26 cellular contexts compared by ENCODE assay signal in the genomic region with DNA sequence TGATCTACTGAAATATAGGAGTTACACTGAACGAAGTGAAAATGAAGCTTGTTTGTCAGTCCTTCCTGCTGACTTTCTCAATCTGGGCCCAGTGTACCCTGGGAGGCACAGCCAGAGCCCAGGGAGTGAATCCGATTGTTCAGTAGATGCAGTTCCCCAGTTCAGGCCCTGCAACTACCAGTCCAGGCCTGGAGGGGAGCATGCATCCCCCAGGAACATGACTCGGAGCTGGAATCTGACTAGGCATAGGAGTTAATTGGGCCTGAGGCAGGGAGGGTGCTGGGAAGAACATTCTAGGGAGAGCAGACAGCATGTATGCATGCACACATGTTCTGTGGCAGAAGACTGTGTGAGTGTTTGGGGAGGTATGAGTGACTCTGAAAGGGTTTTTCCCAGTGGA. TPM values are rescaled to one million over a fixed set of nuclear protein-coding genes. Genes with fewer than 3 reads are reported as not detected.
A peak's percentile ranks its signal among the peaks of the same experiment; 100 is the strongest.
DNase-seq lines count a peak whose midpoint lies in the region; ATAC-seq and TF ChIP-seq lines count a peak whose summit lies in the region.
"Had no signal": no experiment of that assay in that cellular context is flagged by ENCODE, and none has a peak within 500 bp of the region (broad histone marks: within the 10 kb centered on the region; RNA-seq: fewer than 3 reads in every experiment).

No MANE protein-coding gene starts in this region.

- TF ChIP-seq POLR2A in spleen (IDR thresholded peaks at IDR 0.05): no peak

- peaks cover 0 to 9% (median 0%) of the 10 kb centered on the region in 8 donors for H3K9me3 ChIP-seq in spleen
- H3K9me3 ChIP-seq: A549, HAP-1, SJSA1 had no signal

- no peaks in the 10 kb centered on the region for H3K4me1 Mint-ChIP-seq in natural killer cell

- DNase-seq in coronary artery (ENCODE audit: low spot score): peak; percentile 41
- peak; percentile 39 for DNase-seq in spleen
- no peak for DNase-seq in GF-D8 (lab: John Stamatoyannopoulos, UW)
- no peak for DNase-seq in natural killer cell
- DNase-seq in activated naive CD4-positive, alpha-beta T cell (lab: John Stamatoyannopoulos, UW): no peak
- DNase-seq in T-helper 9 cell: no peak
- DNase-seq: CD8-positive, alpha-beta T cell; GOT3; HFFc6; Karpas-422; NCI-H1092 treated with DMSO at 0.1 percent for 48 hours; NCI-H146; NCI-H2029; NCI-H526 treated with DMSO at 0.1 percent for 48 hours had no signal

- ATAC-seq in natural killer cell: no peak
- ATAC-seq: CD8-positive, alpha-beta T cell; GM12878 had no signal

- H3K27ac ChIP-seq in angular gyrus (ENCODE audit: low read depth, low read length) (peak overlapping the region; percentile 95), coronary artery (no peak overlapping the region), layer of hippocampus (ENCODE audit: low read depth, low read length) (peak overlapping the region; percentile 79), spleen (no peak overlapping the region)
- H3K27ac ChIP-seq: A549, C4-2B, PC-9, SJSA1 had no signal

- H3K27me3 ChIP-seq in layer of hippocampus (ENCODE audit: control insufficient read depth, insufficient read depth, low read length): no peaks in the 10 kb centered on the region
- peaks cover 0 to 6% (median 0%) of the 10 kb centered on the region in 7 donors for H3K27me3 ChIP-seq in spleen (replicated peaks in 1 of 7)

- no peaks in the 10 kb centered on the region for H3K36me3 Mint-ChIP-seq in natural killer cell
- H3K36me3 Mint-ChIP-seq: CD8-positive, alpha-beta T cell had no signal

- H3K27me3 Mint-ChIP-seq in natural killer cell (ENCODE audit: low read depth in 2 of 2): peaks cover 13 to 20% of the 10 kb centered on the region in 2 donors

- 66 to 84% (median 75%) methylated on average over 3 of the region's 3 CpGs for WGBS in spleen, 5 donors

- H3K9me3 Mint-ChIP-seq in natural killer cell: no peaks in the 10 kb centered on the region
- H3K9me3 Mint-ChIP-seq: CD8-positive, alpha-beta T cell had no signal

- no peak overlapping the region for H3K4me3 ChIP-seq in coronary artery
- no peak overlapping the region for H3K4me3 ChIP-seq in spleen
- H3K4me3 ChIP-seq: A549, GM12878, HAP-1, PC-9, SJSA1 had no signal

- no peaks in the 10 kb centered on the region for H3K36me3 ChIP-seq in spleen
- H3K36me3 ChIP-seq: HAP-1, SJSA1 had no signal

- no peak overlapping the region for H3K4me3 Mint-ChIP-seq in natural killer cell
- H3K4me3 Mint-ChIP-seq: CD8-positive, alpha-beta T cell; HFFc6 had no signal

- H3K4me1 ChIP-seq in spleen: no peaks in the 10 kb centered on the region
- H3K4me1 ChIP-seq: Caco-2, HAP-1, SJSA1 had no signal

- TF ChIP-seq CTCF in coronary artery (IDR thresholded peaks at IDR 0.05) (no peak), spleen (IDR thresholded peaks at IDR 0.05 in 8 of 11, conservative IDR thresholded peaks at IDR 0.05 in 3 of 11) (no peak), natural killer cell (IDR thresholded peaks at IDR 0.05) (no peak)

- intact Hi-C loops in spleen (cut with DNase I; ENCODE audit: low total_unique reads) (no loop called here), natural killer cell (cut with micrococcal nuclease) (no loop called here)

- no peak overlapping the region for H3K27ac Mint-ChIP-seq in natural killer cell
- H3K27ac Mint-ChIP-seq: CD8-positive, alpha-beta T cell; HFFc6 had no signal

RNA-seq across cellular contexts. Expression of gene PHACTR3, which starts 42.1 kb away (rescaled TPM):
- 10 to 100 TPM in 4 of 7 donors, 1 to 10 TPM in 3; 7.3 to 15.0 (median 10.1) TPM for total RNA-seq in spleen
- 1 to 10 TPM; 1.4 to 2.6 (median 1.4) TPM for polyA plus RNA-seq in spleen
- total RNA-seq in natural killer cell: not detected
- total RNA-seq: CD8-positive, alpha-beta T cell; HepG2; HFFc6; HT1080; NCI-H460; SJSA1 had no signal
- polyA plus RNA-seq: A549, HepG2 had no signal

Comparison
In these comparisons a context has a peak if more than half of its experiments do, and no peak if none do; other contexts are left out.
1. H3K27ac ChIP-seq: peak in angular gyrus (single experiment) and layer of hippocampus (single experiment); none in coronary artery (0 of 2) and spleen (0 of 8).
2. DNase-seq: peak in coronary artery (single experiment) and spleen (single experiment); none in GF-D8 (single experiment), natural killer cell (single experiment), activated naive CD4-positive, alpha-beta T cell (0 of 4) and T-helper 9 cell (single experiment).
3. RNA of gene PHACTR3, which starts 42.1 kb away (total RNA-seq): 7.3 to 15.0 TPM in spleen; not detected in natural killer cell; every median in the first group is over 4 times any median in the second.